1 cellular context compared by ENCODE assay signal in the genomic region with DNA sequence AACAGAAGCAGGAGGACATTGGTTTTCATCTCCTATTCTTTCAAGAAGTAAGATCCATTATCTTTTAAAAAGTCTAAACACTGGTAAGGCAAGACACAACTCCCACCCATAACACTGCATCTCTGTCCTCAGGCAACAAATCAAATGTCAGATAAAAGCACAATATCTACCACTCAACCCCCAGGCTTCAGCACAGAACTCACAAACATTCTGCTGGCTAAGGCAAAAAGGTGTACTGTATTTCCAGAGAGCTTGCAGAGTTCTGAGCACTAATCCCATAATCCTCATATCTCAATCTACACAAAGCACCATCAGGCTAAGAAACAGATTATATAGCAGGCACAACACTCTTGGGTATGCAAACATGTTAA.
TF ChIP-seq lines count a peak whose summit lies in the region.

No MANE protein-coding gene starts in this region.

TF ChIP-seq in K562, 482 proteins besides CTCF, POLR2A, EP300 and RAD21 (continued from another document and continues in another):
- TF ChIP-seq NR1H2 (CRISPR knock-in tag; IDR thresholded peaks at IDR 0.05), result no peak
- no peak for TF ChIP-seq IFI16 (CRISPR knock-in tag; IDR thresholded peaks at IDR 0.05)
- no peak for TF ChIP-seq FOSL1 (tag; conservative IDR thresholded peaks at IDR 0.05)
- TF ChIP-seq, protein P1, sequence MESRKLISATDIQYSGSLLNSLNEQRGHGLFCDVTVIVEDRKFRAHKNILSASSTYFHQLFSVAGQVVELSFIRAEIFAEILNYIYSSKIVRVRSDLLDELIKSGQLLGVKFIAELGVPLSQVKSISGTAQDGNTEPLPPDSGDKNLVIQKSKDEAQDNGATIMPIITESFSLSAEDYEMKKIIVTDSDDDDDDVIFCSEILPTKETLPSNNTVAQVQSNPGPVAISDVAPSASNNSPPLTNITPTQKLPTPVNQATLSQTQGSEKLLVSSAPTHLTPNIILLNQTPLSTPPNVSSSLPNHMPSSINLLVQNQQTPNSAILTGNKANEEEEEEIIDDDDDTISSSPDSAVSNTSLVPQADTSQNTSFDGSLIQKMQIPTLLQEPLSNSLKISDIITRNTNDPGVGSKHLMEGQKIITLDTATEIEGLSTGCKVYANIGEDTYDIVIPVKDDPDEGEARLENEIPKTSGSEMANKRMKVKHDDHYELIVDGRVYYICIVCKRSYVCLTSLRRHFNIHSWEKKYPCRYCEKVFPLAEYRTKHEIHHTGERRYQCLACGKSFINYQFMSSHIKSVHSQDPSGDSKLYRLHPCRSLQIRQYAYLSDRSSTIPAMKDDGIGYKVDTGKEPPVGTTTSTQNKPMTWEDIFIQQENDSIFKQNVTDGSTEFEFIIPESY (CRISPR knock-in tag; IDR thresholded peaks at IDR 0.05), result no peak
- TF ChIP-seq TAL1 (IDR thresholded peaks at IDR 0.05), result no peak
- TF ChIP-seq RBM34 (IDR thresholded peaks at IDR 0.05; ENCODE audit: borderline replicate concordance, insufficient read depth, low read length), result no peak
- no peak for TF ChIP-seq ZNF217 (CRISPR knock-in tag; IDR thresholded peaks at IDR 0.05)
- no peak for TF ChIP-seq CEBPG (CRISPR knock-in tag; IDR thresholded peaks at IDR 0.05)
- no peak for TF ChIP-seq CEBPG (tag; conservative IDR thresholded peaks at IDR 0.05 in 1 of 2, IDR thresholded peaks at IDR 0.05 in 1 of 2)
- TF ChIP-seq CREB1 (IDR thresholded peaks at IDR 0.05), result no peak
- no peak for TF ChIP-seq CREB1 (CRISPR knock-in tag; IDR thresholded peaks at IDR 0.05)
- TF ChIP-seq POLR3G (IDR thresholded peaks at IDR 0.05; ENCODE audit: extremely low read depth, insufficient read length, insufficient replicate concordance), result no peak
- TF ChIP-seq C11orf30 (IDR thresholded peaks at IDR 0.05; ENCODE audit: low read depth), result peak; percentile 49; the same call in 1 of the 2 replicates
- TF ChIP-seq, protein P2, sequence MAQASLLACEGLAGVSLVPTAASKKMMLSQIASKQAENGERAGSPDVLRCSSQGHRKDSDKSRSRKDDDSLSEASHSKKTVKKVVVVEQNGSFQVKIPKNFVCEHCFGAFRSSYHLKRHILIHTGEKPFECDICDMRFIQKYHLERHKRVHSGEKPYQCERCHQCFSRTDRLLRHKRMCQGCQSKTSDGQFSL (CRISPR knock-in tag; IDR thresholded peaks at IDR 0.05), result no peak
- TF ChIP-seq, protein P2 (tag; IDR thresholded peaks at IDR 0.05), result no peak
- no peak for TF ChIP-seq BCOR (IDR thresholded peaks at IDR 0.05)
- TF ChIP-seq CBX3 (IDR thresholded peaks at IDR 0.05; ENCODE audit: borderline replicate concordance in 1 of 2, low read length in 2 of 2), result no peak
- TF ChIP-seq POU5F1 (IDR thresholded peaks at IDR 0.05; ENCODE audit: borderline replicate concordance, low read depth, low read length, partially characterized antibody), result no peak
- no peak for TF ChIP-seq ZNF507 (tag; conservative IDR thresholded peaks at IDR 0.05)
- no peak for TF ChIP-seq SIX5 (IDR thresholded peaks at IDR 0.05; ENCODE audit: borderline replicate concordance in 1 of 2, insufficient read depth in 1 of 2, low read depth in 1 of 2, low read length in 2 of 2)
- no peak for TF ChIP-seq PTBP1 (IDR thresholded peaks at IDR 0.05; ENCODE audit: low read depth, low read length)
- TF ChIP-seq FOXJ2 (tag; IDR thresholded peaks at IDR 0.05), result no peak
- TF ChIP-seq ATF6 (CRISPR knock-in tag; IDR thresholded peaks at IDR 0.05), result no peak
- no peak; a peak in 1 of 4 replicates for TF ChIP-seq HDAC1 (IDR thresholded peaks at IDR 0.05)
- TF ChIP-seq BDP1 (IDR thresholded peaks at IDR 0.05; ENCODE audit: insufficient read depth, insufficient read length), result no peak
- no peak for TF ChIP-seq NR2C1 (IDR thresholded peaks at IDR 0.05)
- no peak for TF ChIP-seq NR2C1 (tag; IDR thresholded peaks at IDR 0.05)
- TF ChIP-seq ILF3 (IDR thresholded peaks at IDR 0.05; ENCODE audit: borderline replicate concordance), result no peak
- TF ChIP-seq PHF8 (IDR thresholded peaks at IDR 0.05; ENCODE audit: borderline replicate concordance, low read length), result no peak
- no peak for TF ChIP-seq POLR2AphosphoS2 (IDR thresholded peaks at IDR 0.05; ENCODE audit: low read length)
- no peak for TF ChIP-seq HDAC3 (IDR thresholded peaks at IDR 0.05; ENCODE audit: borderline replicate concordance, partially characterized antibody)
- no peak for TF ChIP-seq SIN3B (IDR thresholded peaks at IDR 0.05; ENCODE audit: low read depth)
- TF ChIP-seq SETDB1 (IDR thresholded peaks at IDR 0.05; ENCODE audit: low read length), result no peak
- no peak for TF ChIP-seq ATF4 (CRISPR knock-in tag; IDR thresholded peaks at IDR 0.05)
- no peak for TF ChIP-seq PURB (CRISPR knock-in tag; IDR thresholded peaks at IDR 0.05; ENCODE audit: low read depth)
- TF ChIP-seq, protein P3, sequence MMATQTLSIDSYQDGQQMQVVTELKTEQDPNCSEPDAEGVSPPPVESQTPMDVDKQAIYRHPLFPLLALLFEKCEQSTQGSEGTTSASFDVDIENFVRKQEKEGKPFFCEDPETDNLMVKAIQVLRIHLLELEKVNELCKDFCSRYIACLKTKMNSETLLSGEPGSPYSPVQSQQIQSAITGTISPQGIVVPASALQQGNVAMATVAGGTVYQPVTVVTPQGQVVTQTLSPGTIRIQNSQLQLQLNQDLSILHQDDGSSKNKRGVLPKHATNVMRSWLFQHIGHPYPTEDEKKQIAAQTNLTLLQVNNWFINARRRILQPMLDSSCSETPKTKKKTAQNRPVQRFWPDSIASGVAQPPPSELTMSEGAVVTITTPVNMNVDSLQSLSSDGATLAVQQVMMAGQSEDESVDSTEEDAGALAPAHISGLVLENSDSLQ (IDR thresholded peaks at IDR 0.05), result peak; percentile 28; the same call in 1 of the 2 replicates
- no peak for TF ChIP-seq PTRF (tag; IDR thresholded peaks at IDR 0.05)
- TF ChIP-seq TBL1XR1 (IDR thresholded peaks at IDR 0.05; ENCODE audit: low read length in 2 of 2), result 0 out of 4 replicates have a peak, but pooled peaks of 1 of the 2 experiments have one; percentile 33
- TF ChIP-seq, protein P4, sequence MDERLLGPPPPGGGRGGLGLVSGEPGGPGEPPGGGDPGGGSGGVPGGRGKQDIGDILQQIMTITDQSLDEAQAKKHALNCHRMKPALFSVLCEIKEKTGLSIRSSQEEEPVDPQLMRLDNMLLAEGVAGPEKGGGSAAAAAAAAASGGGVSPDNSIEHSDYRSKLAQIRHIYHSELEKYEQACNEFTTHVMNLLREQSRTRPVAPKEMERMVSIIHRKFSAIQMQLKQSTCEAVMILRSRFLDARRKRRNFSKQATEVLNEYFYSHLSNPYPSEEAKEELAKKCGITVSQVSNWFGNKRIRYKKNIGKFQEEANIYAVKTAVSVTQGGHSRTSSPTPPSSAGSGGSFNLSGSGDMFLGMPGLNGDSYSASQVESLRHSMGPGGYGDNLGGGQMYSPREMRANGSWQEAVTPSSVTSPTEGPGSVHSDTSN (CRISPR knock-in tag; IDR thresholded peaks at IDR 0.05; ENCODE audit: low read depth), result no peak
- TF ChIP-seq, protein P4 (tag; conservative IDR thresholded peaks at IDR 0.05; ENCODE audit: low read depth), result peak; percentile 90
- no peak for TF ChIP-seq MYC (IDR thresholded peaks at IDR 0.05; ENCODE audit: low read depth, low read length)
- no peak for TF ChIP-seq MYC (CRISPR knock-in tag; IDR thresholded peaks at IDR 0.05; ENCODE audit: borderline replicate concordance, low read depth)
- TF ChIP-seq KDM1A (IDR thresholded peaks at IDR 0.05), result peak in 1 of 2 experiments; percentile 19; a peak in 1 of 4 replicates
- no peak for TF ChIP-seq CBX1 (IDR thresholded peaks at IDR 0.05; ENCODE audit: low read depth)
- no peak for TF ChIP-seq ZNF143 (CRISPR knock-in tag; IDR thresholded peaks at IDR 0.05)
- TF ChIP-seq, protein P5, sequence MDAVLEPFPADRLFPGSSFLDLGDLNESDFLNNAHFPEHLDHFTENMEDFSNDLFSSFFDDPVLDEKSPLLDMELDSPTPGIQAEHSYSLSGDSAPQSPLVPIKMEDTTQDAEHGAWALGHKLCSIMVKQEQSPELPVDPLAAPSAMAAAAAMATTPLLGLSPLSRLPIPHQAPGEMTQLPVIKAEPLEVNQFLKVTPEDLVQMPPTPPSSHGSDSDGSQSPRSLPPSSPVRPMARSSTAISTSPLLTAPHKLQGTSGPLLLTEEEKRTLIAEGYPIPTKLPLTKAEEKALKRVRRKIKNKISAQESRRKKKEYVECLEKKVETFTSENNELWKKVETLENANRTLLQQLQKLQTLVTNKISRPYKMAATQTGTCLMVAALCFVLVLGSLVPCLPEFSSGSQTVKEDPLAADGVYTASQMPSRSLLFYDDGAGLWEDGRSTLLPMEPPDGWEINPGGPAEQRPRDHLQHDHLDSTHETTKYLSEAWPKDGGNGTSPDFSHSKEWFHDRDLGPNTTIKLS (IDR thresholded peaks at IDR 0.05; ENCODE audit: borderline replicate concordance, low read depth), result no peak
- no peak for TF ChIP-seq NCOA2 (IDR thresholded peaks at IDR 0.05; ENCODE audit: partially characterized antibody in 2 of 2)
- TF ChIP-seq PHB (CRISPR knock-in tag; IDR thresholded peaks at IDR 0.05), result no peak
- no peak for TF ChIP-seq HMG20A (CRISPR knock-in tag; conservative IDR thresholded peaks at IDR 0.05)
- no peak for TF ChIP-seq NEUROD1 (IDR thresholded peaks at IDR 0.05; ENCODE audit: borderline replicate concordance, low read depth, low read length, partially characterized antibody)
- no peak for TF ChIP-seq TSC22D4 (tag; IDR thresholded peaks at IDR 0.05)
- TF ChIP-seq ARID1B (IDR thresholded peaks at IDR 0.05), result peak; percentile 62
- TF ChIP-seq BRD9 (IDR thresholded peaks at IDR 0.05; ENCODE audit: low read depth, partially characterized antibody), result no peak
- no peak for TF ChIP-seq BRF1 (IDR thresholded peaks at IDR 0.05; ENCODE audit: borderline replicate concordance, extremely low read depth, insufficient read length)
- TF ChIP-seq, protein P6, sequence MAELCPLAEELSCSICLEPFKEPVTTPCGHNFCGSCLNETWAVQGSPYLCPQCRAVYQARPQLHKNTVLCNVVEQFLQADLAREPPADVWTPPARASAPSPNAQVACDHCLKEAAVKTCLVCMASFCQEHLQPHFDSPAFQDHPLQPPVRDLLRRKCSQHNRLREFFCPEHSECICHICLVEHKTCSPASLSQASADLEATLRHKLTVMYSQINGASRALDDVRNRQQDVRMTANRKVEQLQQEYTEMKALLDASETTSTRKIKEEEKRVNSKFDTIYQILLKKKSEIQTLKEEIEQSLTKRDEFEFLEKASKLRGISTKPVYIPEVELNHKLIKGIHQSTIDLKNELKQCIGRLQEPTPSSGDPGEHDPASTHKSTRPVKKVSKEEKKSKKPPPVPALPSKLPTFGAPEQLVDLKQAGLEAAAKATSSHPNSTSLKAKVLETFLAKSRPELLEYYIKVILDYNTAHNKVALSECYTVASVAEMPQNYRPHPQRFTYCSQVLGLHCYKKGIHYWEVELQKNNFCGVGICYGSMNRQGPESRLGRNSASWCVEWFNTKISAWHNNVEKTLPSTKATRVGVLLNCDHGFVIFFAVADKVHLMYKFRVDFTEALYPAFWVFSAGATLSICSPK (IDR thresholded peaks at IDR 0.05; ENCODE audit: borderline replicate concordance), result no peak
- TF ChIP-seq ZC3H4 (CRISPR knock-in tag; IDR thresholded peaks at IDR 0.05; ENCODE audit: borderline replicate concordance), result no peak
- no peak for TF ChIP-seq SMAD3 (CRISPR knock-in tag; conservative IDR thresholded peaks at IDR 0.05)
- peak; percentile 69; the same call in 1 of the 2 replicates for TF ChIP-seq SMAD4 (CRISPR knock-in tag; conservative IDR thresholded peaks at IDR 0.05)
- no peak for TF ChIP-seq ZKSCAN3 (CRISPR knock-in tag; IDR thresholded peaks at IDR 0.05)
- TF ChIP-seq TCFL5 (CRISPR knock-in tag; conservative IDR thresholded peaks at IDR 0.05), result no peak
- TF ChIP-seq HNRNPLL (IDR thresholded peaks at IDR 0.05; ENCODE audit: low read depth, low read length, poor library complexity, severe bottlenecking), result no peak
- no peak for TF ChIP-seq NFATC3 (IDR thresholded peaks at IDR 0.05)
- TF ChIP-seq ARID2 (IDR thresholded peaks at IDR 0.05), result no peak
- no peak for TF ChIP-seq FOXJ3 (CRISPR knock-in tag; IDR thresholded peaks at IDR 0.05)
- no peak for TF ChIP-seq KAT2B (IDR thresholded peaks at IDR 0.05; ENCODE audit: low read depth, low read length)
- no peak for TF ChIP-seq NFYB (IDR thresholded peaks at IDR 0.05; ENCODE audit: extremely low read depth, insufficient read length)
- TF ChIP-seq PRPF4 (IDR thresholded peaks at IDR 0.05; ENCODE audit: insufficient read depth, low read depth, low read length, poor library complexity, severe bottlenecking), result no peak
